Comparison of ENCODE assay signal across 16 cellular contexts in genomic region chr10:76172020-76172419, GRCh38.
"Had no signal": no experiment of that assay in that cellular context is flagged by ENCODE, and none has a peak within 500 bp of the region (broad histone marks: within the 10 kb centered on the region; RNA-seq: fewer than 3 reads in every experiment).

No MANE protein-coding gene starts in this region.

- ATAC-seq: activated T-cell treated with anti-CD3 and anti-CD28 coated beads, Interleukin-2, amount 50 U/mL, for 72 hours; left lobe of liver; lower lobe of right lung; naive thymus-derived CD4-positive, alpha-beta T cell had no signal

- H3K9me3 Mint-ChIP-seq: activated CD4-positive, alpha-beta memory T cell treated with anti-CD3 and anti-CD28 coated beads, Interleukin-2, amount 10 ng/mL, durations not matched to agents 7 days and 5 days had no signal

- H3K4me3 Mint-ChIP-seq: activated CD4-positive, alpha-beta memory T cell treated with anti-CD3 and anti-CD28 coated beads, Interleukin-2, amount 10 ng/mL, durations not matched to agents 7 days and 5 days; activated naive CD4-positive, alpha-beta T cell treated with anti-CD3 and anti-CD28 coated beads for 36 hours; activated T-cell treated with anti-CD3 and anti-CD28 coated beads, Interleukin-2, amount 50 U/mL, for 72 hours; immature natural killer cell; naive thymus-derived CD4-positive, alpha-beta T cell; neural progenitor cell; type B pancreatic cell had no signal

- H3K36me3 Mint-ChIP-seq: immature natural killer cell had no signal

- H3K4me1 Mint-ChIP-seq: activated CD4-positive, alpha-beta memory T cell treated with anti-CD3 and anti-CD28 coated beads, Interleukin-2, amount 10 ng/mL, durations not matched to agents 7 days and 5 days; immature natural killer cell had no signal

- H3K27ac Mint-ChIP-seq: activated CD4-positive, alpha-beta memory T cell treated with anti-CD3 and anti-CD28 coated beads, Interleukin-2, amount 10 ng/mL, durations not matched to agents 7 days and 5 days; activated naive CD4-positive, alpha-beta T cell treated with anti-CD3 and anti-CD28 coated beads for 36 hours; activated T-cell treated with anti-CD3 and anti-CD28 coated beads, Interleukin-2, amount 50 U/mL, for 72 hours; immature natural killer cell; naive thymus-derived CD4-positive, alpha-beta T cell; neural progenitor cell; progenitor cell of endocrine pancreas; type B pancreatic cell had no signal

- DNase-seq: activated CD4-positive, alpha-beta memory T cell treated with anti-CD3 and anti-CD28 coated beads, Interleukin-2, amount 10 ng/mL, durations not matched to agents 7 days and 5 days; activated CD4-positive, alpha-beta T cell treated with anti-CD3 and anti-CD28 coated beads for 48 hours; activated effector memory CD4-positive, alpha-beta T cell treated with Interleukin-2 at 50 U/mL for 16 hours; activated naive CD4-positive, alpha-beta T cell treated with anti-CD3 and anti-CD28 coated beads for 36 hours; activated T-cell treated with anti-CD3 and anti-CD28 coated beads, Interleukin-2, amount 50 U/mL, for 72 hours; cerebellar nuclear complex; glutamatergic neuron; immature natural killer cell; lower lobe of right lung; naive thymus-derived CD4-positive, alpha-beta T cell; stimulated activated CD4-positive, alpha-beta T cell treated with anti-CD3 and anti-CD28 coated beads, Interleukin-4, amount 100 ng/mL, for 24 hours; stimulated activated naive CD4-positive, alpha-beta T cell treated with Interleukin-2 at 50 U/mL for 16 hours had no signal

- H3K27me3 Mint-ChIP-seq: activated CD4-positive, alpha-beta memory T cell treated with anti-CD3 and anti-CD28 coated beads, Interleukin-2, amount 10 ng/mL, durations not matched to agents 7 days and 5 days; naive thymus-derived CD4-positive, alpha-beta T cell; progenitor cell of endocrine pancreas had no signal
